In genomic region chr5:100855940-100856339, GRCh38 we compare ENCODE assay signal across 27 cellular contexts. TPM values are rescaled to one million over a fixed set of nuclear protein-coding genes. Genes with fewer than 3 reads are reported as not detected.
DNase-seq lines count a peak whose midpoint lies in the region; ATAC-seq and TF ChIP-seq lines count a peak whose summit lies in the region.
"Had no signal": no experiment of that assay in that cellular context is flagged by ENCODE, and none has a peak within 500 bp of the region (broad histone marks: within the 10 kb centered on the region; RNA-seq: fewer than 3 reads in every experiment).

No MANE protein-coding gene starts in this region.

- no peak for TF ChIP-seq CTCF in GM12865 (IDR thresholded peaks at IDR 0.05; ENCODE audit: insufficient read depth, low read depth, low read length, missing control alignments)

- H3K27ac Mint-ChIP-seq in activated CD4-positive, alpha-beta memory T cell treated with anti-CD3 and anti-CD28 coated beads, Interleukin-2, amount 10 ng/mL, durations not matched to agents 7 days and 5 days: peak overlapping the region; percentile 28
- no peak overlapping the region for H3K27ac Mint-ChIP-seq in activated CD4-positive, alpha-beta memory T cell treated with anti-CD3 and anti-CD28 coated beads for 36 hours
- H3K27ac Mint-ChIP-seq in natural killer cell treated with Interleukin-12 subunit alpha and Interleukin-12 subunit beta and Interleukin-15 and Interleukin-18, amount 100 ng/mL, for 72 hours: peak overlapping the region; percentile 85 to 90
- H3K27ac Mint-ChIP-seq: HFFc6 had no signal

- peaks cover 53% of the 10 kb centered on the region for H3K36me3 Mint-ChIP-seq in activated CD4-positive, alpha-beta memory T cell treated with anti-CD3 and anti-CD28 coated beads, Interleukin-2, amount 10 ng/mL, durations not matched to agents 7 days and 5 days (ENCODE audit: low read depth)
- H3K36me3 Mint-ChIP-seq in activated CD4-positive, alpha-beta memory T cell treated with anti-CD3 and anti-CD28 coated beads for 36 hours: peaks cover 40% of the 10 kb centered on the region
- H3K36me3 Mint-ChIP-seq in natural killer cell treated with Interleukin-12 subunit alpha and Interleukin-12 subunit beta and Interleukin-15 and Interleukin-18, amount 100 ng/mL, for 72 hours: peaks cover 32% of the 10 kb centered on the region

- H3K4me3 Mint-ChIP-seq in activated CD4-positive, alpha-beta memory T cell treated with anti-CD3 and anti-CD28 coated beads, Interleukin-2, amount 10 ng/mL, durations not matched to agents 7 days and 5 days: no peak overlapping the region
- no peak overlapping the region for H3K4me3 Mint-ChIP-seq in activated CD4-positive, alpha-beta memory T cell treated with anti-CD3 and anti-CD28 coated beads for 36 hours
- peak overlapping the region; percentile 59 for H3K4me3 Mint-ChIP-seq in natural killer cell treated with Interleukin-12 subunit alpha and Interleukin-12 subunit beta and Interleukin-15 and Interleukin-18, amount 100 ng/mL, for 72 hours
- H3K4me3 Mint-ChIP-seq: HFFc6 had no signal

- CTCF ChIA-PET in activated CD4-positive, alpha-beta memory T cell treated with anti-CD3 and anti-CD28 coated beads, Interleukin-2, amount 10 ng/mL, durations not matched to agents 7 days and 5 days (lab: Charles Lee): no interaction called here
- CTCF ChIA-PET in activated CD4-positive, alpha-beta memory T cell treated with anti-CD3 and anti-CD28 coated beads for 36 hours (lab: Charles Lee): no interaction called here

- POLR2A ChIA-PET in activated CD4-positive, alpha-beta memory T cell treated with anti-CD3 and anti-CD28 coated beads, Interleukin-2, amount 10 ng/mL, durations not matched to agents 7 days and 5 days (lab: Charles Lee): interaction anchor here (1.4 to 8.5 kb wide), 3 partner anchors 15 to 47 kb away, joined by 3 to 148 read pairs (median 10); partner anchors contain the start of gene ST8SIA4
- POLR2A ChIA-PET in activated CD4-positive, alpha-beta memory T cell treated with anti-CD3 and anti-CD28 coated beads for 36 hours (lab: Charles Lee): interaction anchor here (10.3 kb wide), 1 partner anchor 47 kb away, joined by 96 read pairs; the partner anchor contains the start of gene ST8SIA4

- no peaks in the 10 kb centered on the region for H3K27me3 Mint-ChIP-seq in activated CD4-positive, alpha-beta memory T cell treated with anti-CD3 and anti-CD28 coated beads, Interleukin-2, amount 10 ng/mL, durations not matched to agents 7 days and 5 days
- H3K27me3 Mint-ChIP-seq in activated CD4-positive, alpha-beta memory T cell treated with anti-CD3 and anti-CD28 coated beads for 36 hours: no peaks in the 10 kb centered on the region
- no peaks in the 10 kb centered on the region for H3K27me3 Mint-ChIP-seq in natural killer cell treated with Interleukin-12 subunit alpha and Interleukin-12 subunit beta and Interleukin-15 and Interleukin-18, amount 100 ng/mL, for 72 hours
- H3K27me3 Mint-ChIP-seq: naive thymus-derived CD4-positive, alpha-beta T cell had no signal

- intact Hi-C loops in activated CD4-positive, alpha-beta memory T cell treated with anti-CD3 and anti-CD28 coated beads for 36 hours (cut with micrococcal nuclease): no loop called here

- DNase-seq in activated CD4-positive, alpha-beta memory T cell treated with anti-CD3 and anti-CD28 coated beads, Interleukin-2, amount 10 ng/mL, durations not matched to agents 7 days and 5 days: no peak
- DNase-seq in activated CD4-positive, alpha-beta memory T cell treated with anti-CD3 and anti-CD28 coated beads for 36 hours: no peak
- DNase-seq in GM12865 (ENCODE audit: low read depth): peak; percentile 52
- peak; percentile 8 for DNase-seq in RPMI8226
- DNase-seq in natural killer cell treated with Interleukin-12 subunit alpha and Interleukin-12 subunit beta and Interleukin-15 and Interleukin-18, amount 100 ng/mL, for 72 hours (ENCODE audit: low spot score): no peak
- DNase-seq in GOT3 (lab: John Stamatoyannopoulos, UW): no peak
- no peak for DNase-seq in activated naive CD4-positive, alpha-beta T cell (lab: John Stamatoyannopoulos, UW)
- DNase-seq: activated CD4-positive, alpha-beta T cell treated with anti-CD3 and anti-CD28 coated beads for 48 hours; activated naive CD4-positive, alpha-beta T cell treated with anti-CD3 and anti-CD28 coated beads, Interleukin-2, amount 50 U/mL, for 16 hours; aorta; EL; glutamatergic neuron; HFFc6; KG1; mesendoderm; MV-4-11; naive thymus-derived CD4-positive, alpha-beta T cell; NCI-H1694 treated with DMSO at 0.1 percent for 48 hours; NCI-H2171 treated with DMSO at 0.1 percent for 48 hours; NCI-H526; right cardiac atrium; SHP77; stimulated activated CD4-positive, alpha-beta T cell treated with anti-CD3 and anti-CD28 coated beads, Interleukin-12 subunit alpha, Interleukin-12 subunit beta, amount 100 ng/mL, for 4 hours had no signal

- no peak for ATAC-seq in natural killer cell treated with Interleukin-12 subunit alpha and Interleukin-12 subunit beta and Interleukin-15 and Interleukin-18, amount 100 ng/mL, for 72 hours
- no peak for ATAC-seq in GM19035 (IDR thresholded peaks at IDR 0.05; ENCODE audit: unreplicated experiment)
- ATAC-seq: A549; naive thymus-derived CD4-positive, alpha-beta T cell; right cardiac atrium had no signal

- peaks cover 70% of the 10 kb centered on the region for H3K4me1 Mint-ChIP-seq in activated CD4-positive, alpha-beta memory T cell treated with anti-CD3 and anti-CD28 coated beads, Interleukin-2, amount 10 ng/mL, durations not matched to agents 7 days and 5 days
- peaks cover 59% of the 10 kb centered on the region for H3K4me1 Mint-ChIP-seq in activated CD4-positive, alpha-beta memory T cell treated with anti-CD3 and anti-CD28 coated beads for 36 hours (ENCODE audit: low read depth)
- H3K4me1 Mint-ChIP-seq in natural killer cell treated with Interleukin-12 subunit alpha and Interleukin-12 subunit beta and Interleukin-15 and Interleukin-18, amount 100 ng/mL, for 72 hours (ENCODE audit: low read depth in 2 of 2): peaks cover 47 to 56% of the 10 kb centered on the region in 2 donors

- no peaks in the 10 kb centered on the region for H3K9me3 Mint-ChIP-seq in activated CD4-positive, alpha-beta memory T cell treated with anti-CD3 and anti-CD28 coated beads, Interleukin-2, amount 10 ng/mL, durations not matched to agents 7 days and 5 days
- H3K9me3 Mint-ChIP-seq in activated CD4-positive, alpha-beta memory T cell treated with anti-CD3 and anti-CD28 coated beads for 36 hours: no peaks in the 10 kb centered on the region
- no peaks in the 10 kb centered on the region for H3K9me3 Mint-ChIP-seq in natural killer cell treated with Interleukin-12 subunit alpha and Interleukin-12 subunit beta and Interleukin-15 and Interleukin-18, amount 100 ng/mL, for 72 hours
- H3K9me3 Mint-ChIP-seq: naive thymus-derived CD4-positive, alpha-beta T cell had no signal

- H3K4me3 ChIP-seq in GM12865 (ENCODE audit: low read depth, low read length): peak overlapping the region; percentile 68
- H3K4me3 ChIP-seq: A549 had no signal

RNA-seq across cellular contexts. Expression of gene ST8SIA4, which starts 47.1 kb away (rescaled TPM):
- 10 to 100 TPM; 69.4 to 72.1 TPM for total RNA-seq in activated CD4-positive, alpha-beta memory T cell treated with anti-CD3 and anti-CD28 coated beads, Interleukin-2, amount 10 ng/mL, durations not matched to agents 7 days and 5 days
- total RNA-seq in activated CD4-positive, alpha-beta memory T cell treated with anti-CD3 and anti-CD28 coated beads for 36 hours: 10 to 100 TPM; 32.8 to 35.1 TPM
- total RNA-seq in natural killer cell treated with Interleukin-12 subunit alpha and Interleukin-12 subunit beta and Interleukin-15 and Interleukin-18, amount 100 ng/mL, for 72 hours: 100 to 1,000 TPM; 127 to 148 TPM
- total RNA-seq: HFFc6, HT-29, osteocyte had no signal

Comparison
In these comparisons a context has a peak if more than half of its experiments do, and no peak if none do; other contexts are left out.
1. DNase-seq: peak in GM12865 (single experiment) and RPMI8226 (single experiment); none in activated CD4-positive, alpha-beta memory T cell treated with anti-CD3 and anti-CD28 coated beads, Interleukin-2, amount 10 ng/mL, durations not matched to agents 7 days and 5 days (single experiment), activated CD4-positive, alpha-beta memory T cell treated with anti-CD3 and anti-CD28 coated beads for 36 hours (single experiment), natural killer cell treated with Interleukin-12 subunit alpha and Interleukin-12 subunit beta and Interleukin-15 and Interleukin-18, amount 100 ng/mL, for 72 hours (single experiment), GOT3 (single experiment) and activated naive CD4-positive, alpha-beta T cell (0 of 4).